ENCODE assay signal across 13 cellular contexts in genomic region chr5:178207917-178208280, GRCh38. TPM values are rescaled to one million over a fixed set of nuclear protein-coding genes. Genes with fewer than 3 reads are reported as not detected.
A peak's percentile ranks its signal among the peaks of the same experiment; 100 is the strongest.
DNase-seq lines count a peak whose midpoint lies in the region; ATAC-seq and TF ChIP-seq lines count a peak whose summit lies in the region.
"Had no signal": no experiment of that assay in that cellular context is flagged by ENCODE, and none has a peak within 500 bp of the region (broad histone marks: within the 10 kb centered on the region; RNA-seq: fewer than 3 reads in every experiment).

No MANE protein-coding gene starts in this region.

- no peaks in the 10 kb centered on the region for H3K9me3 ChIP-seq in CD4-positive, alpha-beta memory T cell (ENCODE audit: control insufficient read depth in 1 of 2, low read length in 2 of 2)
- H3K9me3 ChIP-seq in HUES64 (ENCODE audit: insufficient read depth, low read depth, low read length) (no peaks in the 10 kb centered on the region), neural progenitor cell (ENCODE audit: low read depth) (no peaks in the 10 kb centered on the region)

- CTCF ChIA-PET in CD4-positive, alpha-beta memory T cell (lab: Charles Lee; ENCODE audit: partially characterized antibody) = no interaction called here

- H3K4me3 ChIP-seq in CD4-positive, alpha-beta memory T cell (ENCODE audit: low read length in 2 of 2) = no peak overlapping the region
- H3K4me3 ChIP-seq in HUES64 (ENCODE audit: low read length) (peak overlapping the region; percentile 27; the same call in 1 of the 2 replicates), neural progenitor cell (peak overlapping the region; percentile 1)

- intact Hi-C loops in CD4-positive, alpha-beta memory T cell (cut with micrococcal nuclease) = no loop called here

- peaks cover 34 to 78% of the 10 kb centered on the region in 2 donors for H3K36me3 Mint-ChIP-seq in CD4-positive, alpha-beta memory T cell
- H3K36me3 Mint-ChIP-seq in brain (peaks cover 57% of the 10 kb centered on the region), neural progenitor cell (peaks cover 46% of the 10 kb centered on the region)

- WGBS in HUES64 = 91% methylated on average over 1 of the region's 1 CpG

- no peak overlapping the region for H2AFZ ChIP-seq in neural progenitor cell (replicated peaks)

- H3K4me3 Mint-ChIP-seq in CD4-positive, alpha-beta memory T cell = peak overlapping the region in 3 of 8 donors; percentile 9 to 46 (median 36)
- H3K4me3 Mint-ChIP-seq in brain = peak overlapping the region; percentile 30 to 84 (median 55)
- H3K4me3 Mint-ChIP-seq in neural progenitor cell = peak overlapping the region; percentile 14

- peaks cover 77% of the 10 kb centered on the region for H3F3A ChIP-seq in neural progenitor cell (ENCODE audit: low read depth)

- ATAC-seq in GM21526 (IDR thresholded peaks at IDR 0.05; ENCODE audit: low FRiP score, unreplicated experiment) = no peak
- ATAC-seq in GM19455 (IDR thresholded peaks at IDR 0.05; ENCODE audit: unreplicated experiment) = no peak

- H3K27ac ChIP-seq in CD4-positive, alpha-beta memory T cell (ENCODE audit: low read depth, low read length) = no peak overlapping the region
- no peak overlapping the region for H3K27ac ChIP-seq in HUES64 (ENCODE audit: low read depth, low read length)
- no peak overlapping the region for H3K27ac ChIP-seq in neural progenitor cell

- H3K9me3 Mint-ChIP-seq in CD4-positive, alpha-beta memory T cell = peaks cover 0 to 5% (median 0%) of the 10 kb centered on the region in 8 donors
- H3K9me3 Mint-ChIP-seq in brain (peaks cover 0 to 3% (median 0%) of the 10 kb centered on the region in 5 experiments), neural progenitor cell (peaks cover 2% of the 10 kb centered on the region)

- peak overlapping the region in 5 of 7 donors; percentile 19 to 88 (median 68) for H3K27ac Mint-ChIP-seq in CD4-positive, alpha-beta memory T cell
- peak overlapping the region in 4 of 5 experiments; percentile 52 to 93 (median 84) for H3K27ac Mint-ChIP-seq in brain
- H3K27ac Mint-ChIP-seq in neural progenitor cell = no peak overlapping the region

- H3K4me1 ChIP-seq in CD4-positive, alpha-beta memory T cell (ENCODE audit: insufficient read depth, low read length) = peaks cover 37% of the 10 kb centered on the region
- H3K4me1 ChIP-seq in HUES64 (ENCODE audit: insufficient read depth, low read length) = peaks cover 13% of the 10 kb centered on the region
- H3K4me1 ChIP-seq in neural progenitor cell = peaks cover 16% of the 10 kb centered on the region

- H3K27me3 Mint-ChIP-seq in CD4-positive, alpha-beta memory T cell = peaks cover 2% of the 10 kb centered on the region in 2 donors
- peaks cover 8% of the 10 kb centered on the region for H3K27me3 Mint-ChIP-seq in brain
- peaks cover 27% of the 10 kb centered on the region for H3K27me3 Mint-ChIP-seq in neural progenitor cell (ENCODE audit: insufficient read depth, low read depth)

- no peak for DNase-seq in CD4-positive, alpha-beta memory T cell
- DNase-seq in neural progenitor cell (ENCODE audit: low spot score) (no peak), A172 (ENCODE audit: low spot score) (no peak), NCI-H187 (lab: John Stamatoyannopoulos, UW) (no peak)
- DNase-seq: activated CD4-positive, CD25-positive, alpha-beta regulatory T cell; midbrain; NK-92 treated with Interleukin-12 subunit alpha and Interleukin-12 subunit beta, amount 100 ng/mL, for 24 hours; stimulated activated CD4-positive, alpha-beta T cell treated with anti-CD3 and anti-CD28 coated beads, Interleukin-2, amount 100 ng/mL, for 48 hours had no signal

- POLR2A ChIA-PET in CD4-positive, alpha-beta memory T cell (lab: Charles Lee; ENCODE audit: partially characterized antibody) = interaction anchor here (4.6 kb wide), 1 partner anchor 22 kb away, joined by 72 read pairs; the partner anchor contains the start of gene PHYKPL

- H4K20me1 ChIP-seq in neural progenitor cell (ENCODE audit: low read depth) = peaks cover 79% of the 10 kb centered on the region

- no peak for TF ChIP-seq CTCF in brain (conservative IDR thresholded peaks at IDR 0.05)
- TF ChIP-seq CTCF in neural progenitor cell (IDR thresholded peaks at IDR 0.05) = no peak

- H3K36me3 ChIP-seq in CD4-positive, alpha-beta memory T cell (ENCODE audit: insufficient read depth, low read length) = peaks cover 64% of the 10 kb centered on the region
- H3K36me3 ChIP-seq in HUES64 (ENCODE audit: insufficient read depth, low read length) = peaks cover 77% of the 10 kb centered on the region
- H3K36me3 ChIP-seq in neural progenitor cell = peaks cover 17% of the 10 kb centered on the region

- H3K79me2 ChIP-seq in neural progenitor cell (ENCODE audit: low read depth) = peaks cover 67% of the 10 kb centered on the region

- no peaks in the 10 kb centered on the region for H3K27me3 ChIP-seq in CD4-positive, alpha-beta memory T cell (ENCODE audit: insufficient read depth, low read length)
- H3K27me3 ChIP-seq in HUES64 (ENCODE audit: insufficient read depth, low read length) (no peaks in the 10 kb centered on the region), neural progenitor cell (no peaks in the 10 kb centered on the region)

- 0 out of 2 replicates have a peak overlapping the region, but pooled peaks have one; percentile 22 for H3K9ac ChIP-seq in HUES64 (ENCODE audit: low read depth, low read length)
- no peak overlapping the region for H3K9ac ChIP-seq in neural progenitor cell

- peaks cover 17 to 47% (median 31%) of the 10 kb centered on the region in 4 donors for H3K4me1 Mint-ChIP-seq in CD4-positive, alpha-beta memory T cell
- peaks cover 29% of the 10 kb centered on the region for H3K4me1 Mint-ChIP-seq in brain
- H3K4me1 Mint-ChIP-seq in neural progenitor cell = peaks cover 21% of the 10 kb centered on the region

- H3K4me2 ChIP-seq in neural progenitor cell = no peak overlapping the region

RNA-seq across cellular contexts. Expression of gene HNRNPAB, which starts 3.6 kb away (rescaled TPM):
- 10 to 100 TPM; 82.1 to 85.3 TPM for total RNA-seq in CD4-positive, alpha-beta memory T cell
- 10 to 100 TPM; 29.4 to 75.3 TPM for polyA plus RNA-seq in CD4-positive, alpha-beta memory T cell
- 399 TPM for polyA plus RNA-seq in HUES64 (2013, experiment 1 of 2)
- 387 TPM for polyA plus RNA-seq in HUES64 (2013, experiment 2 of 2)
- polyA plus RNA-seq in brain (ENCODE audit: insufficient read depth, low read depth, low replicate concordance) = 221 TPM
- total RNA-seq in neural progenitor cell (ENCODE audit: low replicate concordance) = 186 and 195 TPM in 2 replicates
- 98.5 and 106 TPM in 2 replicates for total RNA-seq in A172 (2014; rRNA removed; shearing (Covaris generic))

RNA-seq across cellular contexts. Expression of gene GMCL2, which starts 20.7 kb away (rescaled TPM):
- total RNA-seq in CD4-positive, alpha-beta memory T cell = not detected
- not detected for polyA plus RNA-seq in CD4-positive, alpha-beta memory T cell
- not detected for polyA plus RNA-seq in HUES64 (2013, experiment 1 of 2)
- polyA plus RNA-seq in HUES64 (2013, experiment 2 of 2) = not detected
- polyA plus RNA-seq in brain (ENCODE audit: insufficient read depth, low read depth, low replicate concordance) = not detected
- not detected in 2 replicates for total RNA-seq in neural progenitor cell (ENCODE audit: low replicate concordance)
- not detected in 2 replicates for total RNA-seq in A172 (2014; rRNA removed; shearing (Covaris generic))
- total RNA-seq: bronchial epithelial cell had no signal

RNA-seq across cellular contexts. Expression of gene PHYKPL, which starts 24.7 kb away (rescaled TPM):
- total RNA-seq in CD4-positive, alpha-beta memory T cell = 100 to 1,000 TPM; 234 to 251 TPM
- 10 to 100 TPM; 38.7 to 44.6 TPM for polyA plus RNA-seq in CD4-positive, alpha-beta memory T cell
- 12.5 TPM for polyA plus RNA-seq in HUES64 (2013, experiment 1 of 2)
- polyA plus RNA-seq in HUES64 (2013, experiment 2 of 2) = 13.5 TPM
- 8.0 TPM for polyA plus RNA-seq in brain (ENCODE audit: insufficient read depth, low read depth, low replicate concordance)
- 20.5 and 25.9 TPM in 2 replicates for total RNA-seq in neural progenitor cell (ENCODE audit: low replicate concordance)
- 2.4 and 3.6 TPM in 2 replicates for total RNA-seq in A172 (2014; rRNA removed; shearing (Covaris generic))

RNA-seq across cellular contexts. Expression of gene NHP2, which starts 54.2 kb away (rescaled TPM):
- total RNA-seq in CD4-positive, alpha-beta memory T cell = 10 to 100 TPM; 64.1 to 69.5 TPM
- polyA plus RNA-seq in CD4-positive, alpha-beta memory T cell = 100 to 1,000 TPM; 208 to 250 TPM
- 215 TPM for polyA plus RNA-seq in HUES64 (2013, experiment 1 of 2)
- polyA plus RNA-seq in HUES64 (2013, experiment 2 of 2) = 188 TPM
- polyA plus RNA-seq in brain (ENCODE audit: insufficient read depth, low read depth, low replicate concordance) = 184 TPM
- 357 and 380 TPM in 2 replicates for total RNA-seq in neural progenitor cell (ENCODE audit: low replicate concordance)
- total RNA-seq in A172 (2014; rRNA removed; shearing (Covaris generic)) = 470 and 586 TPM in 2 replicates

Comparison
In these comparisons a context has a peak if more than half of its experiments do, and no peak if none do; other contexts are left out.
1. H3K4me3 ChIP-seq: peak in HUES64 (single experiment) and neural progenitor cell (single experiment); none in CD4-positive, alpha-beta memory T cell (0 of 2).